8 cellular contexts compared by ENCODE assay signal in the genomic region with DNA sequence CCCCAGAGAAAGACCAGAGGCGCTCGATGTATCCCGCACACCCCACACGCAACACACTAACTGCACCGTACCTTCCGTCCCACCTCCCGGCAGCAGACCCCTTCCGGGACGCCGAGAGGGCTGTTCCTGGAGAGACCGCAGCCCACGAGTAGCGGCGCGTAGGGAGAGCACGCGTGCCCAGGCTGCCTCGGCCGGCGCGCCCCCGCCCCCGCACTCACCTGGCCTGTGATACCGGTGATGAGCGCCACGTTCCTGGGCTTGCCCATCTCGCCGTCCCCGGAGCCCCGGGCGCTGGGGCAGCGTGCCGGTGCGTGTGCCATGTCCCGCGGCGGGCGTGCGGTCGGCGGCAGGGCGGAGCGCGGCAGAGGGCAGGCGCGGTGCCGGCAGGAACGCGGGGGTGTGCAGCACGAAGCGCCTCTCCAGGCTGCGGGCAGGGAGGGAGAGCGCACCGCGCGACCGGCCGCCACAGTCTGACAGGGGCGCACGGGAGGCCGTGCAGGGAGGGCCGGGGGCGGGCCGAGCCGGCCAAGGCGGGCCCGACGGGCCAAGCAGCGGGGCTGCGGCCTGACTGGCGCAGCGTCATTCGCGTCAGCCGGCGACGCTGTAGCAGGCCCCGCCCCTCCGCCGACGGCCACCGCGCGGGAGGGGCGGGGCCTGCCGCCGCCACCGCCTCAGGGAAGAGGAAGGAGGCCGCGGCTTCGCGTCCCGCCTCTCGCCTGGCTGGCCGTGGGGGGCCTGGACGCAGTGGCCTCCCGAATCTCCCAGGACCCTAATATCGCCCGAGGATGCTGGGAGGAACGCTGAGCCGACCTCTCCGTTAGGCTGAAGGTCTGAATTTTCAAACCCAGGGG. TPM values are rescaled to one million over a fixed set of nuclear protein-coding genes. Genes with fewer than 3 reads are reported as not detected.
DNase-seq lines count a peak whose midpoint lies in the region; ATAC-seq and TF ChIP-seq lines count a peak whose summit lies in the region.

Gene GMDS (minus strand): TSS at position 503 of the 851 bp plus-strand sequence.

- H3K27ac ChIP-seq in BLaER1 (peak within 1 kb of the TSS; percentile 86), liver (ENCODE audit: low read depth in 1 of 2, low read length in 2 of 2) (peak within 1 kb of the TSS; percentile 89 to 92)

- WGBS in liver, result under 1% methylated on average over 102 of the region's 102 CpGs

- intact Hi-C loops in dendritic cell treated with granulocyte-macrophage colony-stimulating factor and Interleukin-4, amounts not matched to agents 40 ng/mL and 50 ng/mL, for 4 days (cut with micrococcal nuclease), result no loop called here

- H3K27me3 Mint-ChIP-seq in dendritic cell treated with granulocyte-macrophage colony-stimulating factor and Interleukin-4, amounts not matched to agents 40 ng/mL and 50 ng/mL, for 4 days, result no peaks in the 10 kb centered on the region

- no peaks in the 10 kb centered on the region for H3K27me3 ChIP-seq in BLaER1
- H3K27me3 ChIP-seq in liver (ENCODE audit: control insufficient read depth in 4 of 4, insufficient read depth in 4 of 4, low read length in 3 of 4), result no peaks in the 10 kb centered on the region

- peak within 1 kb of the TSS; percentile 94 for H3K4me2 ChIP-seq in BLaER1

- peak within 1 kb of the TSS; percentile 87 for H3K9ac ChIP-seq in BLaER1
- peak within 1 kb of the TSS; percentile 74 to 90 for H3K9ac ChIP-seq in liver (ENCODE audit: low read depth in 1 of 2, low read length in 2 of 2)

- peak within 1 kb of the TSS; percentile 89 for H3K4me3 Mint-ChIP-seq in dendritic cell treated with granulocyte-macrophage colony-stimulating factor and Interleukin-4, amounts not matched to agents 40 ng/mL and 50 ng/mL, for 4 days

- no peak for TF ChIP-seq RAD21 in liver (IDR thresholded peaks at IDR 0.05)

- peak within 1 kb of the TSS; percentile 99 for H3K4me3 ChIP-seq in BLaER1
- H3K4me3 ChIP-seq in liver (ENCODE audit: low read depth in 1 of 3, low read length in 3 of 3), result peak within 1 kb of the TSS; percentile 77 to 94 (median 86)

- peak; percentile 96 for ATAC-seq in HG03432 (IDR thresholded peaks at IDR 0.05; ENCODE audit: unreplicated experiment)

- peaks cover 11% of the 10 kb centered on the region for H3K36me3 ChIP-seq in BLaER1
- peaks cover 0 to 8% (median 2%) of the 10 kb centered on the region in 4 donors for H3K36me3 ChIP-seq in liver (ENCODE audit: control insufficient read depth in 4 of 4, insufficient read depth in 3 of 4, low read depth in 1 of 4, low read length in 3 of 4)

- H3K36me3 Mint-ChIP-seq in dendritic cell treated with granulocyte-macrophage colony-stimulating factor and Interleukin-4, amounts not matched to agents 40 ng/mL and 50 ng/mL, for 4 days (ENCODE audit: low read depth), result peaks cover 12% of the 10 kb centered on the region

- DNase-seq in GM19238 (ENCODE audit: insufficient read length, low spot score), result peak; percentile 95
- peak; percentile 98 for DNase-seq in NCI-H69 (lab: John Stamatoyannopoulos, UW)
- DNase-seq in activated CD4-positive, alpha-beta T cell treated with anti-CD3 and anti-CD28 coated beads, Interleukin-2, amount 50 U/mL, for 4 hours, result peak; percentile 68 to 70
- DNase-seq in stimulated activated CD4-positive, alpha-beta T cell treated with anti-CD3 and anti-CD28 coated beads, Interleukin-4, amount 100 ng/mL, for 1 hour, result peak; percentile 84

- H4K20me1 ChIP-seq in BLaER1, result peaks cover 38% of the 10 kb centered on the region

- peak within 1 kb of the TSS; percentile 95 for H3K27ac Mint-ChIP-seq in dendritic cell treated with granulocyte-macrophage colony-stimulating factor and Interleukin-4, amounts not matched to agents 40 ng/mL and 50 ng/mL, for 4 days

- no peak for TF ChIP-seq CTCF in liver (IDR thresholded peaks at IDR 0.05; ENCODE audit: low read depth, low read length, missing input control)

- no peaks in the 10 kb centered on the region for H3K9me3 ChIP-seq in BLaER1
- H3K9me3 ChIP-seq in liver (ENCODE audit: control insufficient read depth in 4 of 4, low read length in 3 of 4), result no peaks in the 10 kb centered on the region

- peaks cover 51% of the 10 kb centered on the region for H3K4me1 Mint-ChIP-seq in dendritic cell treated with granulocyte-macrophage colony-stimulating factor and Interleukin-4, amounts not matched to agents 40 ng/mL and 50 ng/mL, for 4 days (ENCODE audit: low read depth)

- H3K9me3 Mint-ChIP-seq in dendritic cell treated with granulocyte-macrophage colony-stimulating factor and Interleukin-4, amounts not matched to agents 40 ng/mL and 50 ng/mL, for 4 days, result no peaks in the 10 kb centered on the region

- peaks cover 29% of the 10 kb centered on the region for H3K4me1 ChIP-seq in BLaER1
- peaks cover 0 to 14% (median 4%) of the 10 kb centered on the region in 4 donors for H3K4me1 ChIP-seq in liver (ENCODE audit: control insufficient read depth in 4 of 4, insufficient read depth in 4 of 4, low read length in 3 of 4)

TF ChIP-seq in liver, 16 proteins besides CTCF, POLR2A, EP300 and RAD21:
- TF ChIP-seq RXRA (IDR thresholded peaks at IDR 0.05) (no peak), HNF4A (conservative IDR thresholded peaks at IDR 0.05) (no peak), NR2F2 (IDR thresholded peaks at IDR 0.05) (no peak), EGR1 (IDR thresholded peaks at IDR 0.05; ENCODE audit: low read depth in 2 of 2) (peak; percentile 61 to 71), JUND (IDR thresholded peaks at IDR 0.05) (no peak), YY1 (IDR thresholded peaks at IDR 0.05) (no peak), GABPA (IDR thresholded peaks at IDR 0.05 in 1 of 2, conservative IDR thresholded peaks at IDR 0.05 in 1 of 2) (no peak), TAF1 (conservative IDR thresholded peaks at IDR 0.05) (peak; percentile 5), FOXA2 (IDR thresholded peaks at IDR 0.05) (no peak), FOXA1 (IDR thresholded peaks at IDR 0.05) (no peak), ATF3 (IDR thresholded peaks at IDR 0.05) (no peak), HNF4G (IDR thresholded peaks at IDR 0.05) (no peak), REST (IDR thresholded peaks at IDR 0.05) (peak; percentile 44), SP1 (IDR thresholded peaks at IDR 0.05) (no peak)
- TF ChIP-seq, protein P1, sequence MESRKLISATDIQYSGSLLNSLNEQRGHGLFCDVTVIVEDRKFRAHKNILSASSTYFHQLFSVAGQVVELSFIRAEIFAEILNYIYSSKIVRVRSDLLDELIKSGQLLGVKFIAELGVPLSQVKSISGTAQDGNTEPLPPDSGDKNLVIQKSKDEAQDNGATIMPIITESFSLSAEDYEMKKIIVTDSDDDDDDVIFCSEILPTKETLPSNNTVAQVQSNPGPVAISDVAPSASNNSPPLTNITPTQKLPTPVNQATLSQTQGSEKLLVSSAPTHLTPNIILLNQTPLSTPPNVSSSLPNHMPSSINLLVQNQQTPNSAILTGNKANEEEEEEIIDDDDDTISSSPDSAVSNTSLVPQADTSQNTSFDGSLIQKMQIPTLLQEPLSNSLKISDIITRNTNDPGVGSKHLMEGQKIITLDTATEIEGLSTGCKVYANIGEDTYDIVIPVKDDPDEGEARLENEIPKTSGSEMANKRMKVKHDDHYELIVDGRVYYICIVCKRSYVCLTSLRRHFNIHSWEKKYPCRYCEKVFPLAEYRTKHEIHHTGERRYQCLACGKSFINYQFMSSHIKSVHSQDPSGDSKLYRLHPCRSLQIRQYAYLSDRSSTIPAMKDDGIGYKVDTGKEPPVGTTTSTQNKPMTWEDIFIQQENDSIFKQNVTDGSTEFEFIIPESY (IDR thresholded peaks at IDR 0.05), result no peak
- TF ChIP-seq, protein P2, sequence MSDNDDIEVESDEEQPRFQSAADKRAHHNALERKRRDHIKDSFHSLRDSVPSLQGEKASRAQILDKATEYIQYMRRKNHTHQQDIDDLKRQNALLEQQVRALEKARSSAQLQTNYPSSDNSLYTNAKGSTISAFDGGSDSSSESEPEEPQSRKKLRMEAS (IDR thresholded peaks at IDR 0.05), result no peak

RNA-seq across cellular contexts. Expression of gene GMDS, which starts in this region (rescaled TPM):
- 10 to 100 TPM in 1 of 2 donors, 1 to 10 TPM in 1; 3.5 to 15.6 TPM for total RNA-seq in liver
- 10 to 100 TPM; 12.5 to 13.5 TPM for polyA plus RNA-seq in liver

Comparison
In these comparisons a context has a peak if more than half of its experiments do, and no peak if none do; other contexts are left out.
1. Peak in every context shown above with its lines: DNase-seq, ATAC-seq, H3K4me3 ChIP-seq and H3K27ac ChIP-seq.